In the genomic region with DNA sequence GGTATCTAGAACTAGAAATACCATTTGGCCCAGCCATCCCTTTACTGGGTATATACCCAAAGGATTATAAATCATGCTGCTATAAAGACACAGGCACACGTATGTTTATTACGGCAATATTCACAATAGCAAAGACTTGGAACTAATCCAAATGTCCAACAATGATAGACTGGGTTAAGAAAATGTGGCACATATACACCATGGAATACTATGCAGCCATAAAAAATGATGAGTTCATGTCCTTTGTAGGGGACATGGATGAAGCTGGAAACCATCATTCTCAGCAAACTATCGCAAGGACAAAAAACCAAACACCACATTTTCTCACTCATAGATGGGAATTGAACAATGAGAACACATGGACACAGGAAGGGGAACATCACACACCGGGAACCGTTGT, we compare ENCODE assay signal across 2 cellular contexts.
TF ChIP-seq lines count a peak whose summit lies in the region.

No MANE protein-coding gene starts in this region.

TF ChIP-seq in HEK293, 187 proteins besides CTCF, POLR2A, EP300 and RAD21:
- 0 out of 2 replicates have a peak, but pooled peaks have one; percentile 31 for TF ChIP-seq ZNF580 (tag by site-specific recombination; IDR thresholded peaks at IDR 0.05)
- peak; percentile 91 for TF ChIP-seq ZNF146 (tag by site-specific recombination; IDR thresholded peaks at IDR 0.05)

TF ChIP-seq in K562, 482 proteins besides CTCF, POLR2A, EP300 and RAD21:
- TF ChIP-seq KDM1A (IDR thresholded peaks at IDR 0.05) (peak in 1 of 2 experiments; percentile 18; a peak in 1 of 4 replicates), ZNF146 (CRISPR knock-in tag; IDR thresholded peaks at IDR 0.05; ENCODE audit: unreplicated experiment) (peak; percentile 74), BCOR (IDR thresholded peaks at IDR 0.05) (peak; percentile 48; the same call in 1 of the 2 replicates)
